ENCODE assay signal across 28 cellular contexts in the genomic region with DNA sequence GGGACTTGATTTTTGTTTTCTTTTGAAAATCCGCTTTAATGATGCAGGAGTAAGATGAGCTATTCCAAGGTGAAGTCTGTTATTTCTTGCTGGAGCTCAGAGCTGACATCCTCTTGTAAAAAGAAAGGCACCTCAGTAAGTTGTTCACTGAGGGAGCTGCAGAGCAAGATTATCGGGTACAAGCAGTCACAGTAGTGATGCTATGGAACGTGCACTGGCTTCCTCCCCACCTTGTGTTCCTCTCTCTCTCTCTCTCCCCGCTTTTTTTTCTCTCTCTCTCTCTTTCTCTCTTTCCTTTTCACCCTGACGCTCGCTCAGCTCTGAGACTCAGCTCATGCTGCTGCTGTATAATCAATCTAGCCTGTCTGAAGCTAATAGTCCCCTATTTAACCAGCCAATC.
DNase-seq lines count a peak whose midpoint lies in the region; ATAC-seq, FAIRE-seq and TF ChIP-seq lines count a peak whose summit lies in the region.
"Had no signal": no experiment of that assay in that cellular context is flagged by ENCODE, and none has a peak within 500 bp of the region (broad histone marks: within the 10 kb centered on the region; RNA-seq: fewer than 3 reads in every experiment).

No MANE protein-coding gene starts in this region.

- H3K4me1 ChIP-seq in SK-N-SH (ENCODE audit: control insufficient read depth in 1 of 2, insufficient read depth in 2 of 2, low read depth in 1 of 2, low read length in 1 of 2): no peaks in the 10 kb centered on the region
- H3K4me1 ChIP-seq in astrocyte (ENCODE audit: insufficient read depth, low read length): no peaks in the 10 kb centered on the region
- H3K4me1 ChIP-seq in foreskin keratinocyte: no peaks in the 10 kb centered on the region
- H3K4me1 ChIP-seq: BE2C, esophagus muscularis mucosa, gastrocnemius medialis, right lobe of liver, tibial artery had no signal

- no peak overlapping the region for H3K4me3 Mint-ChIP-seq in astrocyte (ENCODE audit: unreplicated experiment)
- H3K4me3 Mint-ChIP-seq in activated CD4-positive, alpha-beta T cell treated with anti-CD3 and anti-CD28 coated beads, Interleukin-2, amount 10 ng/mL, durations not matched to agents 7 days and 5 days: no peak overlapping the region
- H3K4me3 Mint-ChIP-seq: activated naive CD8-positive, alpha-beta T cell treated with anti-CD3 and anti-CD28 coated beads for 36 hours; naive thymus-derived CD8-positive, alpha-beta T cell; stimulated activated naive CD8-positive, alpha-beta T cell treated with anti-CD3 and anti-CD28 coated beads, Interleukin-15, amount 100 ng/mL, for 72 hours had no signal

- H4K20me1 ChIP-seq in SK-N-SH (ENCODE audit: insufficient read depth): no peaks in the 10 kb centered on the region
- H4K20me1 ChIP-seq in astrocyte (ENCODE audit: insufficient read depth, low read length): no peaks in the 10 kb centered on the region

- DNase-seq in SK-N-SH (no peak), astrocyte (ENCODE audit: low read depth) (no peak), foreskin keratinocyte (no peak), epidermal melanocyte (ENCODE audit: insufficient read length, low spot score) (no peak), GOT3 (lab: John Stamatoyannopoulos, UW) (no peak), SKM-1 (lab: John Stamatoyannopoulos, UW; ENCODE audit: unreplicated experiment) (no peak)
- no peak for DNase-seq in activated CD4-positive, alpha-beta T cell treated with anti-CD3 and anti-CD28 coated beads, Interleukin-2, amount 10 ng/mL, durations not matched to agents 7 days and 5 days
- DNase-seq: 8988T; activated CD4-positive, alpha-beta T cell treated with anti-CD3 and anti-CD28 coated beads, Interleukin-2, amount 50 U/mL, for 4 hours; activated CD8-positive, alpha-beta memory T cell treated with anti-CD3 and anti-CD28 coated beads, Interleukin-2, amount 50 U/mL, for 4 hours; activated naive CD8-positive, alpha-beta T cell treated with anti-CD3 and anti-CD28 coated beads for 36 hours; BE2C; effector CD8-positive, alpha-beta T cell; gastrocnemius medialis; midbrain; naive thymus-derived CD8-positive, alpha-beta T cell; NCI-H1105; NCI-H1930; NCI-H2227 treated with DMSO at 0.1 percent for 48 hours; NCI-H748 treated with DMSO at 0.1 percent for 48 hours; ovary; right lobe of liver; stimulated activated naive CD8-positive, alpha-beta T cell treated with anti-CD3 and anti-CD28 coated beads, Interleukin-15, amount 100 ng/mL, for 72 hours; T-helper 9 cell; tibial artery had no signal

- POLR2A ChIA-PET in SK-N-SH (lab: Yijun Ruan, JAX): no interaction called here
- POLR2A ChIA-PET in activated CD4-positive, alpha-beta T cell treated with anti-CD3 and anti-CD28 coated beads, Interleukin-2, amount 10 ng/mL, durations not matched to agents 7 days and 5 days (lab: Charles Lee): no interaction called here

- ATAC-seq in SK-N-SH treated with all-trans-retinoic acid at 6 μM for 48 hours (no peak), foreskin keratinocyte (peak; percentile 9)
- ATAC-seq: gastrocnemius medialis; naive thymus-derived CD8-positive, alpha-beta T cell; right lobe of liver; stimulated activated naive CD8-positive, alpha-beta T cell treated with anti-CD3 and anti-CD28 coated beads, Interleukin-15, amount 100 ng/mL, for 72 hours had no signal

- H3K9me3 ChIP-seq in SK-N-SH (no peaks in the 10 kb centered on the region), astrocyte (ENCODE audit: insufficient read depth, low read depth, low read length) (no peaks in the 10 kb centered on the region)
- H3K9me3 ChIP-seq: BE2C, esophagus muscularis mucosa, gastrocnemius medialis, ovary, right lobe of liver, tibial artery had no signal

- H2AFZ ChIP-seq in SK-N-SH (ENCODE audit: low read depth) (no peak overlapping the region), astrocyte (ENCODE audit: low read depth, low read length) (peak overlapping the region; percentile 3)

- CTCF ChIA-PET in SK-N-SH (lab: Yijun Ruan, JAX): no interaction called here
- CTCF ChIA-PET in activated CD4-positive, alpha-beta T cell treated with anti-CD3 and anti-CD28 coated beads, Interleukin-2, amount 10 ng/mL, durations not matched to agents 7 days and 5 days (lab: Charles Lee): no interaction called here

- no peak overlapping the region for H3K27ac Mint-ChIP-seq in astrocyte (ENCODE audit: unreplicated experiment)
- no peak overlapping the region for H3K27ac Mint-ChIP-seq in activated CD4-positive, alpha-beta T cell treated with anti-CD3 and anti-CD28 coated beads, Interleukin-2, amount 10 ng/mL, durations not matched to agents 7 days and 5 days
- H3K27ac Mint-ChIP-seq: activated naive CD8-positive, alpha-beta T cell treated with anti-CD3 and anti-CD28 coated beads for 36 hours; activated T-helper 2 cell treated with anti-CD3 and anti-CD28 coated beads, Interferon-gamma antibody, Interleukin-2, Interleukin-4, amounts not matched to agents 10 μg/mL and 5 μg/mL and 100 μg/mL, durations not matched to agents 14 hours and 24 hours and 36 hours; naive thymus-derived CD8-positive, alpha-beta T cell; stimulated activated naive CD8-positive, alpha-beta T cell treated with anti-CD3 and anti-CD28 coated beads, Interleukin-15, amount 100 ng/mL, for 72 hours had no signal

- H3K4me3 ChIP-seq in SK-N-SH (ENCODE audit: low read depth in 2 of 2, low read length in 1 of 2): peak overlapping the region in 1 of 2 experiments; percentile 15; a peak in 1 of 4 replicates
- H3K4me3 ChIP-seq in astrocyte (ENCODE audit: insufficient read depth, low read depth, low read length): no peak overlapping the region
- H3K4me3 ChIP-seq: esophagus muscularis mucosa, gastrocnemius medialis, ovary, right lobe of liver, tibial artery had no signal

- TF ChIP-seq RAD21 in SK-N-SH (IDR thresholded peaks at IDR 0.05; ENCODE audit: low read length): no peak

- TF ChIP-seq EP300 in SK-N-SH (IDR thresholded peaks at IDR 0.05; ENCODE audit: borderline replicate concordance in 1 of 2, low read depth in 1 of 2, low read length in 1 of 2): no peak

- H3K4me2 ChIP-seq in SK-N-SH (0 out of 2 replicates have a peak overlapping the region, but pooled peaks have one; percentile 30), astrocyte (ENCODE audit: low read length) (peak overlapping the region; percentile 30)

- H3K36me3 ChIP-seq in SK-N-SH (replicated peaks in 1 of 2; ENCODE audit: control insufficient read depth in 1 of 2, insufficient read depth in 2 of 2, low read length in 1 of 2) (no peaks in the 10 kb centered on the region), astrocyte (ENCODE audit: insufficient read depth, low read length) (no peaks in the 10 kb centered on the region)
- H3K36me3 ChIP-seq: BE2C, esophagus muscularis mucosa, gastrocnemius medialis, ovary, right lobe of liver, tibial artery had no signal

- H3K27me3 Mint-ChIP-seq in astrocyte (ENCODE audit: low read depth, unreplicated experiment): no peaks in the 10 kb centered on the region
- no peaks in the 10 kb centered on the region for H3K27me3 Mint-ChIP-seq in activated CD4-positive, alpha-beta T cell treated with anti-CD3 and anti-CD28 coated beads, Interleukin-2, amount 10 ng/mL, durations not matched to agents 7 days and 5 days
- H3K27me3 Mint-ChIP-seq: activated naive CD8-positive, alpha-beta T cell treated with anti-CD3 and anti-CD28 coated beads for 36 hours; naive thymus-derived CD8-positive, alpha-beta T cell; stimulated activated naive CD8-positive, alpha-beta T cell treated with anti-CD3 and anti-CD28 coated beads, Interleukin-15, amount 100 ng/mL, for 72 hours had no signal

- no peaks in the 10 kb centered on the region for H3K27me3 ChIP-seq in SK-N-SH (ENCODE audit: insufficient read depth)
- no peaks in the 10 kb centered on the region for H3K27me3 ChIP-seq in astrocyte (ENCODE audit: insufficient read depth, low read length)
- H3K27me3 ChIP-seq in foreskin keratinocyte: no peaks in the 10 kb centered on the region
- H3K27me3 ChIP-seq: BE2C, esophagus muscularis mucosa, gastrocnemius medialis, ovary, right lobe of liver, tibial artery had no signal

- H3K9me2 ChIP-seq in SK-N-SH: no peaks in the 10 kb centered on the region; the same call in 1 of the 2 replicates

- H3K27ac ChIP-seq in SK-N-SH (ENCODE audit: low read depth in 2 of 2, low read length in 1 of 2): no peak overlapping the region
- H3K27ac ChIP-seq in astrocyte (ENCODE audit: low read depth, low read length): no peak overlapping the region
- H3K27ac ChIP-seq in foreskin keratinocyte: no peak overlapping the region
- H3K27ac ChIP-seq: esophagus muscularis mucosa, gastrocnemius medialis, ovary, right lobe of liver, tibial artery had no signal

- TF ChIP-seq CTCF in SK-N-SH (IDR thresholded peaks at IDR 0.05): no peak
- TF ChIP-seq CTCF in astrocyte (IDR thresholded peaks at IDR 0.05; ENCODE audit: insufficient read depth, low read depth, low read length): no peak
- no peak for TF ChIP-seq CTCF in foreskin keratinocyte (conservative IDR thresholded peaks at IDR 0.05)

- H3F3A ChIP-seq in SK-N-SH (replicated peaks; ENCODE audit: insufficient read depth): no peaks in the 10 kb centered on the region

- no peaks in the 10 kb centered on the region for H3K36me3 Mint-ChIP-seq in astrocyte (ENCODE audit: low read depth, unreplicated experiment)
- H3K36me3 Mint-ChIP-seq in activated CD4-positive, alpha-beta T cell treated with anti-CD3 and anti-CD28 coated beads, Interleukin-2, amount 10 ng/mL, durations not matched to agents 7 days and 5 days (ENCODE audit: low read depth): no peaks in the 10 kb centered on the region
- H3K36me3 Mint-ChIP-seq: activated naive CD8-positive, alpha-beta T cell treated with anti-CD3 and anti-CD28 coated beads for 36 hours; naive thymus-derived CD8-positive, alpha-beta T cell had no signal

- no peaks in the 10 kb centered on the region for H3K9me3 Mint-ChIP-seq in astrocyte (ENCODE audit: unreplicated experiment)
- peaks cover 8% of the 10 kb centered on the region for H3K9me3 Mint-ChIP-seq in activated CD4-positive, alpha-beta T cell treated with anti-CD3 and anti-CD28 coated beads, Interleukin-2, amount 10 ng/mL, durations not matched to agents 7 days and 5 days

- H3K79me2 ChIP-seq in SK-N-SH (ENCODE audit: insufficient read depth) (no peaks in the 10 kb centered on the region), astrocyte (ENCODE audit: insufficient read depth, low read length) (no peaks in the 10 kb centered on the region)

- FAIRE-seq in astrocyte (lab: Jason Lieb, UNC): no peak

- H3K9ac ChIP-seq in SK-N-SH: no peak overlapping the region
- H3K9ac ChIP-seq in astrocyte (ENCODE audit: low read length): no peak overlapping the region

- H3K4me1 Mint-ChIP-seq in astrocyte (ENCODE audit: low read depth, unreplicated experiment): peaks cover 4% of the 10 kb centered on the region
- H3K4me1 Mint-ChIP-seq in activated CD4-positive, alpha-beta T cell treated with anti-CD3 and anti-CD28 coated beads, Interleukin-2, amount 10 ng/mL, durations not matched to agents 7 days and 5 days: no peaks in the 10 kb centered on the region
- H3K4me1 Mint-ChIP-seq: activated naive CD8-positive, alpha-beta T cell treated with anti-CD3 and anti-CD28 coated beads for 36 hours; naive thymus-derived CD8-positive, alpha-beta T cell; stimulated activated naive CD8-positive, alpha-beta T cell treated with anti-CD3 and anti-CD28 coated beads, Interleukin-15, amount 100 ng/mL, for 72 hours had no signal

- 10% methylated on average over 6 of the region's 6 CpGs for WGBS in SK-N-SH (ENCODE audit: low lambda C conversion rate)

TF ChIP-seq in SK-N-SH, 30 proteins besides CTCF, POLR2A, EP300 and RAD21 (continues in another document):
- no peak for TF ChIP-seq TCF12 (IDR thresholded peaks at IDR 0.05)

TF ChIP-seq in SK-N-SH treated with all-trans-retinoic acid at 6 μM for 48 hours, 23 proteins besides CTCF, POLR2A, EP300 and RAD21 (continues in another document):
- no peak for TF ChIP-seq RARB (CRISPR knock-in tag; IDR thresholded peaks at IDR 0.05)
